9 cellular contexts compared by ENCODE assay signal in genomic region chr18:48866028-48866733, GRCh38.
A peak's percentile ranks its signal among the peaks of the same experiment; 100 is the strongest.
DNase-seq lines count a peak whose midpoint lies in the region; ATAC-seq and TF ChIP-seq lines count a peak whose summit lies in the region.
"Had no signal": no experiment of that assay in that cellular context is flagged by ENCODE, and none has a peak within 500 bp of the region (broad histone marks: within the 10 kb centered on the region; RNA-seq: fewer than 3 reads in every experiment).

No MANE protein-coding gene starts in this region.

- H3K4me3 ChIP-seq in fibroblast of the aortic adventitia (ENCODE audit: low read depth, low read length), result no peak overlapping the region
- H3K4me3 ChIP-seq: thoracic aorta had no signal

- intact Hi-C loops in posterior vena cava (cut with DNase I), result no loop called here

- TF ChIP-seq CTCF in fibroblast of the aortic adventitia (IDR thresholded peaks at IDR 0.05; ENCODE audit: insufficient read depth, low read length), result no peak

- DNase-seq in EL (peak; percentile 57), NCI-H524 (lab: John Stamatoyannopoulos, UW) (peak; percentile 61 to 86), fibroblast of the aortic adventitia (ENCODE audit: low read depth) (peak; percentile 68), posterior vena cava (ENCODE audit: low spot score) (peak; percentile 81), H4 (ENCODE audit: low spot score) (no peak), GM19240 (ENCODE audit: insufficient read length, low spot score) (no peak), AML-193 (lab: John Stamatoyannopoulos, UW) (no peak)
- no peak for DNase-seq in stimulated activated naive CD8-positive, alpha-beta T cell treated with anti-CD3 and anti-CD28 coated beads, Interleukin-15, Interleukin-2, amounts not matched to agents 100 U/mL and 50 U/mL, for 24 hours

- no peak for ATAC-seq in stimulated activated naive CD8-positive, alpha-beta T cell treated with anti-CD3 and anti-CD28 coated beads, Interleukin-15, Interleukin-2, amounts not matched to agents 100 U/mL and 50 U/mL, for 24 hours

Comparison
In these comparisons a context has a peak if more than half of its experiments do, and no peak if none do; other contexts are left out.
1. DNase-seq: peak in EL (single experiment), NCI-H524 (2 of 2), fibroblast of the aortic adventitia (single experiment) and posterior vena cava (single experiment); none in H4 (single experiment), stimulated activated naive CD8-positive, alpha-beta T cell treated with anti-CD3 and anti-CD28 coated beads, Interleukin-15, Interleukin-2, amounts not matched to agents 100 U/mL and 50 U/mL, for 24 hours (single experiment), GM19240 (single experiment) and AML-193 (0 of 2).